9 cellular contexts compared by ENCODE assay signal in genomic region chr13:105918842-105919741, GRCh38.
DNase-seq lines count a peak whose midpoint lies in the region; ATAC-seq and TF ChIP-seq lines count a peak whose summit lies in the region.
"Had no signal": no experiment of that assay in that cellular context is flagged by ENCODE, and none has a peak within 500 bp of the region (broad histone marks: within the 10 kb centered on the region; RNA-seq: fewer than 3 reads in every experiment).

No MANE protein-coding gene starts in this region.

- no peak for TF ChIP-seq CTCF in astrocyte of the spinal cord (IDR thresholded peaks at IDR 0.05; ENCODE audit: low read depth, low read length)

- H3K4me3 ChIP-seq in astrocyte of the spinal cord (ENCODE audit: low read depth, low read length), result no peak overlapping the region

- no peak for ATAC-seq in GM21619 (IDR thresholded peaks at IDR 0.05; ENCODE audit: unreplicated experiment)
- no peak for ATAC-seq in GM21825 (IDR thresholded peaks at IDR 0.05; ENCODE audit: unreplicated experiment)

- peak; percentile 16 for DNase-seq in AG20443 (ENCODE audit: low spot score)
- peak; percentile 95 for DNase-seq in LoVo (ENCODE audit: low spot score)
- peak; percentile 62 for DNase-seq in astrocyte of the spinal cord (ENCODE audit: low read depth, low spot score)
- DNase-seq in kidney tubule cell (ENCODE audit: low spot score), result peak; percentile 77
- no peak for DNase-seq in activated T-cell treated with anti-CD3 and anti-CD28 coated beads, Interleukin-2, amount 50 U/mL, for 1 hour
- DNase-seq in central memory CD4-positive, alpha-beta T cell, result no peak
- DNase-seq: NCI-H82 had no signal

- in situ Hi-C loops in astrocyte of the spinal cord (cut with HindIII; ENCODE audit: low sequenced_read_pairs), result no loop called here

Comparison
In these comparisons a context has a peak if more than half of its experiments do, and no peak if none do; other contexts are left out.
1. DNase-seq: peak in AG20443 (single experiment), LoVo (single experiment), astrocyte of the spinal cord (single experiment) and kidney tubule cell (single experiment); none in activated T-cell treated with anti-CD3 and anti-CD28 coated beads, Interleukin-2, amount 50 U/mL, for 1 hour (single experiment) and central memory CD4-positive, alpha-beta T cell (single experiment).